ENCODE assay signal across 8 cellular contexts in the genomic region with DNA sequence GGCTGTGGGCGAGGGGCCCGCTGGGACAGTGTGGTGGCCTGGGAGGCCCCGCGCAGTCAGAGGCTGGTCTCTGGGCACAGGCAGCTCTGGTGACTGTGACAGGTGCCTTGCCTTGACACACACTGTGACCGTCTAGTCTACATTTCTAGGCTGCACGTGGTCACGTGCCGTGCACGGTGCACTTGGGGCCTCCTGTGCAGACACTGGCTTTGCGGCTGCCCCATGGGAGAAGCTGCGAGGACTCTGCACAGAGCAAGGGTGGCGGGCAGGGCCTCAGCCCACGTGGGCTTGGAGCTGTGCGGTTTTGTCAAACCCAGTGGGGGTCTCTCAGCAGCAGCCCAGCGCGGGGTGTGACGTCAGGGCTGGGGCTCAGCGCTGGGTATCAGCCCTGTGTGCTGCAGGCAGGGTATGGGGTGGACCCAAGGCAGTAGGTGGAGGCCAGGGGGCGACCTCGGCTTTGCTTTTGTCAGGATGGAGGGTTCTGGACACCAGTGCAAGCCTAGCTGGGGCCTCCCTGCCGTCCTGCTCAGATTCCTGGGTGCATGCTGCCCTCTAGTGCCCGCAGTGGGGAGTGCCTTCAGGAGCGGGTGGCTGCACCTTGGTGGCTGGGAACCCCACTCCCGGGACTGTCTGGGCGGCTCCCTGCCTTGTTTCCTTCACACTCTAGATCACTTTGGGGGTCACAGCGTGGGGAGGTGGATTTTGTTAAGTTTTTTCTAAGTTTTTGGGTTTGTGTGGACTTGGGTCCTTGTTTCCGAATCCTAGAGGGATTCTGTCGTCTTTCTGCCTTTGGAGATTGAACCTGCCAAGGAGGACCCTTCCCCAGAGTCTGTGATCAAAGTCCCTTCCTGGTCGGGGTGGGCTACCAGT.
A peak's percentile ranks its signal among the peaks of the same experiment; 100 is the strongest.
DNase-seq lines count a peak whose midpoint lies in the region; ATAC-seq and TF ChIP-seq lines count a peak whose summit lies in the region.

No MANE protein-coding gene starts in this region.

- peaks cover 11 to 23% of the 10 kb centered on the region in 2 donors for H3K4me1 Mint-ChIP-seq in natural killer cell
- peaks cover 33% of the 10 kb centered on the region for H3K4me1 Mint-ChIP-seq in stimulated activated effector memory CD8-positive, alpha-beta T cell treated with anti-CD3 and anti-CD28 coated beads, Interleukin-12 subunit alpha, Interleukin-12 subunit beta, amount 100 ng/mL, for 72 hours

- H3K36me3 ChIP-seq in PC-9 (ENCODE audit: low read depth): no peaks in the 10 kb centered on the region
- peaks cover 0 to 49% (median 22%) of the 10 kb centered on the region in 3 donors for H3K36me3 ChIP-seq in esophagus squamous epithelium

- H3K27me3 ChIP-seq in PC-9 (ENCODE audit: insufficient read depth, low read depth) (no peaks in the 10 kb centered on the region), esophagus squamous epithelium (no peaks in the 10 kb centered on the region)

- no peak overlapping the region for H3K4me3 ChIP-seq in PC-9
- no peak overlapping the region for H3K4me3 ChIP-seq in esophagus squamous epithelium

- CTCF ChIA-PET in GM10248 (lab: Yijun Ruan, JAX): interaction anchor here (0.8 to 6.9 kb wide), 27 partner anchors 7 to 224 kb away, joined by 3 to 76 read pairs (median 5); a partner anchor contains a TSS
- CTCF ChIA-PET in PC-9 (lab: Charles Lee): interaction anchor here (2.0 kb wide), 1 partner anchor 222 kb away, joined by 9 read pairs; no protein-coding TSS in a partner anchor

- no peak overlapping the region for H2AFZ ChIP-seq in PC-9

- no peaks in the 10 kb centered on the region for H3K79me2 ChIP-seq in PC-9 (ENCODE audit: low read depth)

- no peak for TF ChIP-seq POLR2A in esophagus squamous epithelium (IDR thresholded peaks at IDR 0.05)

- WGBS in esophagus squamous epithelium, 2 donors: 47 to 75% methylated on average over 9 to 15 of the region's 29 CpGs

- no peak overlapping the region for H3K4me3 Mint-ChIP-seq in natural killer cell
- H3K4me3 Mint-ChIP-seq in stimulated activated effector memory CD8-positive, alpha-beta T cell treated with anti-CD3 and anti-CD28 coated beads, Interleukin-12 subunit alpha, Interleukin-12 subunit beta, amount 100 ng/mL, for 72 hours: no peak overlapping the region

- ATAC-seq in natural killer cell: peak; percentile 86 to 96 (median 92)
- ATAC-seq in stimulated activated effector memory CD8-positive, alpha-beta T cell treated with anti-CD3 and anti-CD28 coated beads, Interleukin-12 subunit alpha, Interleukin-12 subunit beta, amount 100 ng/mL, for 72 hours: peak; percentile 87
- ATAC-seq in GM18519 (IDR thresholded peaks at IDR 0.05; ENCODE audit: low FRiP score, unreplicated experiment): no peak

- H3K9me3 ChIP-seq in PC-9 (ENCODE audit: insufficient read depth, low read depth) (no peaks in the 10 kb centered on the region), esophagus squamous epithelium (no peaks in the 10 kb centered on the region)

- no peak overlapping the region for H3K27ac Mint-ChIP-seq in natural killer cell
- no peak overlapping the region for H3K27ac Mint-ChIP-seq in stimulated activated effector memory CD8-positive, alpha-beta T cell treated with anti-CD3 and anti-CD28 coated beads, Interleukin-12 subunit alpha, Interleukin-12 subunit beta, amount 100 ng/mL, for 72 hours

- no peaks in the 10 kb centered on the region for H3F3A ChIP-seq in PC-9 (ENCODE audit: insufficient read depth, low read depth)

- no peak overlapping the region for H3K4me2 ChIP-seq in PC-9

- H3K4me1 ChIP-seq in PC-9 (replicated peaks; ENCODE audit: insufficient read depth): no peaks in the 10 kb centered on the region
- H3K4me1 ChIP-seq in esophagus squamous epithelium: peaks cover 7 to 34% (median 12%) of the 10 kb centered on the region in 3 donors

- H4K20me1 ChIP-seq in PC-9 (ENCODE audit: insufficient read depth): peaks cover 4% of the 10 kb centered on the region; the same call in 1 of the 2 replicates

- no peaks in the 10 kb centered on the region for H3K9me3 Mint-ChIP-seq in natural killer cell
- H3K9me3 Mint-ChIP-seq in stimulated activated effector memory CD8-positive, alpha-beta T cell treated with anti-CD3 and anti-CD28 coated beads, Interleukin-12 subunit alpha, Interleukin-12 subunit beta, amount 100 ng/mL, for 72 hours: no peaks in the 10 kb centered on the region

- TF ChIP-seq CTCF in GM10248 (IDR thresholded peaks at IDR 0.05; ENCODE audit: control extremely low read depth, extremely low read depth, low read depth, missing control alignments) (peak; percentile 97), PC-9 (conservative IDR thresholded peaks at IDR 0.05) (peak; percentile 89), esophagus squamous epithelium (IDR thresholded peaks at IDR 0.05) (peak; percentile 85 to 96 (median 94)), natural killer cell (IDR thresholded peaks at IDR 0.05) (peak; percentile 94)

- H3K27ac ChIP-seq in PC-9 (no peak overlapping the region), esophagus squamous epithelium (no peak overlapping the region)

- no peaks in the 10 kb centered on the region for H3K27me3 Mint-ChIP-seq in natural killer cell (ENCODE audit: low read depth in 2 of 2)

- intact Hi-C loops in PC-9 (cut with micrococcal nuclease; ENCODE audit: unreplicated experiment) (loop anchor here (1.0 to 10.0 kb wide), 3 partner anchors 159 to 307 kb away; a partner anchor contains a TSS), esophagus squamous epithelium (cut with DNase I) (loop anchor here (5.0 kb wide), 1 partner anchor 219 kb away; no protein-coding TSS in a partner anchor), natural killer cell (cut with micrococcal nuclease) (loop anchor here (1.0 kb wide), 2 partner anchors 159 to 220 kb away; no protein-coding TSS in a partner anchor)

- peak; percentile 93 for DNase-seq in GM10248 (ENCODE audit: extremely low spot score)
- DNase-seq in HT-29 (ENCODE audit: low spot score): peak; percentile 64
- DNase-seq in PC-9: peak; percentile 40 to 76
- peak; percentile 87 for DNase-seq in activated T-cell treated with anti-CD3 and anti-CD28 coated beads, Interleukin-2, amount 50 U/mL, for 1 hour
- DNase-seq in esophagus squamous epithelium (lab: John Stamatoyannopoulos, UW): peak; percentile 19
- DNase-seq in natural killer cell: peak; percentile 81
- peak; percentile 84 to 93 for DNase-seq in stimulated activated effector memory CD8-positive, alpha-beta T cell treated with anti-CD3 and anti-CD28 coated beads, Interleukin-12 subunit alpha, Interleukin-12 subunit beta, amount 100 ng/mL, for 72 hours (ENCODE audit: low spot score in 2 of 2)

- POLR2A ChIA-PET in GM10248 (lab: Yijun Ruan, JAX) (no interaction called here), PC-9 (lab: Charles Lee; ENCODE audit: unreplicated experiment) (no interaction called here)

- no TSS peak for BruUV-seq in PC-9 (replicated peaks; lab: Mats Ljungman, UMichigan)

- no peaks in the 10 kb centered on the region for H3K9me2 ChIP-seq in PC-9 (ENCODE audit: insufficient read depth)

- H3K36me3 Mint-ChIP-seq in natural killer cell: no peaks in the 10 kb centered on the region
- peaks cover 37% of the 10 kb centered on the region for H3K36me3 Mint-ChIP-seq in stimulated activated effector memory CD8-positive, alpha-beta T cell treated with anti-CD3 and anti-CD28 coated beads, Interleukin-12 subunit alpha, Interleukin-12 subunit beta, amount 100 ng/mL, for 72 hours

Comparison
In these comparisons a context has a peak if more than half of its experiments do, and no peak if none do; other contexts are left out.
1. DNase-seq: peak in every context shown above with its lines; median percentile 93 in GM10248; 88 in stimulated activated effector memory CD8-positive, alpha-beta T cell treated with anti-CD3 and anti-CD28 coated beads, Interleukin-12 subunit alpha, Interleukin-12 subunit beta, amount 100 ng/mL, for 72 hours; 87 in activated T-cell treated with anti-CD3 and anti-CD28 coated beads, Interleukin-2, amount 50 U/mL, for 1 hour; 81 in natural killer cell; 64 in HT-29; 58 in PC-9; 19 in esophagus squamous epithelium.